27 cellular contexts compared by ENCODE assay signal in genomic region chr1:18534810-18535205, GRCh38. TPM values are rescaled to one million over a fixed set of nuclear protein-coding genes. Genes with fewer than 3 reads are reported as not detected.
DNase-seq lines count a peak whose midpoint lies in the region; ATAC-seq, FAIRE-seq and TF ChIP-seq lines count a peak whose summit lies in the region.
"Had no signal": no experiment of that assay in that cellular context is flagged by ENCODE, and none has a peak within 500 bp of the region (broad histone marks: within the 10 kb centered on the region; RNA-seq: fewer than 3 reads in every experiment).

No MANE protein-coding gene starts in this region.

- peaks cover 16 to 44% of the 10 kb centered on the region in 2 experiments; a peak in 4 of 5 replicates for H3K27me3 ChIP-seq in K562 (ENCODE audit: control insufficient read depth in 2 of 2, insufficient read depth in 2 of 2, low read length in 2 of 2)

- FAIRE-seq in K562 (lab: Jason Lieb, UNC): no peak
- FAIRE-seq: GM18507, H54, HepG2 had no signal

- no peak overlapping the region for H3K27ac Mint-ChIP-seq in T-helper 2 cell treated with Interferon-gamma antibody and Interleukin-4, amounts not matched to agents 5 μg/mL and 100 μg/mL, for 36 hours
- H3K27ac Mint-ChIP-seq: CD4-positive, alpha-beta T cell had no signal

- CTCF ChIA-PET in K562 (lab: Yijun Ruan, JAX; ENCODE audit: low intra/inter-chr PET ratio): interaction anchor here (0.6 kb wide), 1 partner anchor 10 kb away, joined by 3 read pairs; no protein-coding TSS in a partner anchor

- no peak overlapping the region for H3K9ac ChIP-seq in K562 (ENCODE audit: insufficient read depth in 1 of 2, low read depth in 2 of 2, low read length in 2 of 2)

- no peak overlapping the region for H3K4me3 ChIP-seq in K562
- H3K4me3 ChIP-seq: PC-9, SJSA1 had no signal

- TF ChIP-seq RAD21 in K562 (CRISPR knock-in tag; conservative IDR thresholded peaks at IDR 0.05 in 1 of 2, IDR thresholded peaks at IDR 0.05 in 1 of 2): no peak

- no peak for TF ChIP-seq CTCF in K562 (IDR thresholded peaks at IDR 0.05 in 2 of 3, conservative IDR thresholded peaks at IDR 0.05 in 1 of 3; ENCODE audit: insufficient read depth in 2 of 3, low read depth in 1 of 3, low read length in 3 of 3)

- no peak for TF ChIP-seq EP300 in K562 (IDR thresholded peaks at IDR 0.05; ENCODE audit: low read length)

- intact Hi-C loops in K562 (cut with micrococcal nuclease): no loop called here

- H3K9me1 ChIP-seq in K562 (ENCODE audit: control insufficient read depth, insufficient read depth, low read length): peaks cover 5% of the 10 kb centered on the region

- H2AFZ ChIP-seq in K562 (ENCODE audit: low read depth, low read length): no peak overlapping the region
- H2AFZ ChIP-seq: PC-9 had no signal

- no peaks in the 10 kb centered on the region for H3K36me3 Mint-ChIP-seq in T-helper 2 cell treated with Interferon-gamma antibody and Interleukin-4, amounts not matched to agents 5 μg/mL and 100 μg/mL, for 36 hours (ENCODE audit: low read depth)

- H3K27me3 Mint-ChIP-seq in T-helper 2 cell treated with Interferon-gamma antibody and Interleukin-4, amounts not matched to agents 5 μg/mL and 100 μg/mL, for 36 hours (ENCODE audit: low read depth): peaks cover 4% of the 10 kb centered on the region

- in situ Hi-C loops in K562 (cut with MboI): no loop called here

- WGBS in K562 (ENCODE audit: insufficient coverage, low coverage, missing lambda C conversion rate): 2% methylated on average over 6 of the region's 6 CpGs

- no peak overlapping the region for H3K27ac ChIP-seq in K562 (ENCODE audit: extremely low read depth, low read depth, low read length)
- H3K27ac ChIP-seq: PC-9, SJSA1 had no signal

- H3K4me1 Mint-ChIP-seq in T-helper 2 cell treated with Interferon-gamma antibody and Interleukin-4, amounts not matched to agents 5 μg/mL and 100 μg/mL, for 36 hours (ENCODE audit: low read depth): no peaks in the 10 kb centered on the region

- no peaks in the 10 kb centered on the region for H3K79me2 ChIP-seq in K562 (ENCODE audit: control insufficient read depth, insufficient read depth, low read length)

- no peaks in the 10 kb centered on the region for H3K36me3 ChIP-seq in K562 (ENCODE audit: control insufficient read depth, insufficient read depth, low read length)
- H3K36me3 ChIP-seq: SJSA1 had no signal

- H3K4me1 ChIP-seq in K562 (replicated peaks in 1 of 2; ENCODE audit: control insufficient read depth in 2 of 2, insufficient read depth in 2 of 2, low read length in 2 of 2): peaks cover 19 to 41% of the 10 kb centered on the region in 2 experiments
- H3K4me1 ChIP-seq: SJSA1 had no signal

- H3K9me3 ChIP-seq in K562 (replicated peaks; ENCODE audit: control insufficient read depth, insufficient read depth, low read depth, low read length): no peaks in the 10 kb centered on the region
- H3K9me3 ChIP-seq: SJSA1 had no signal

- TF ChIP-seq POLR2A in K562 (conservative IDR thresholded peaks at IDR 0.05): no peak

- POLR2A ChIA-PET in K562 (lab: Yijun Ruan, JAX): interaction anchor here (1.8 kb wide), 1 partner anchor 10 kb away, joined by 7 read pairs; no protein-coding TSS in a partner anchor

- H3K4me2 ChIP-seq in K562 (ENCODE audit: insufficient read depth, low read length): peak overlapping the region; percentile 8; the same call in 1 of the 2 replicates
- H3K4me2 ChIP-seq: PC-9 had no signal

- ATAC-seq in K562 (peak; percentile 14; the same call in 1 of the 3 replicates), GM21381 (IDR thresholded peaks at IDR 0.05; ENCODE audit: unreplicated experiment) (no peak)
- ATAC-seq: HepG2, Right ventricle myocardium inferior had no signal

- peak; percentile 15 for DNase-seq in activated CD8-positive, alpha-beta memory T cell treated with anti-CD3 and anti-CD28 coated beads, Interleukin-2, amount 50 U/mL, for 48 hours
- DNase-seq in activated CD8-positive, alpha-beta memory T cell treated with anti-CD3 and anti-CD28 coated beads for 24 hours: no peak
- DNase-seq in K562 (ENCODE audit: extremely low read depth in 1 of 4, low spot score in 3 of 4) (no peak), mesenteric fat pad (ENCODE audit: low spot score) (peak; percentile 24), NCI-H2029 treated with DMSO at 0.1 percent for 48 hours (lab: John Stamatoyannopoulos, UW) (no peak)
- DNase-seq in T-helper 2 cell treated with Interferon-gamma antibody and Interleukin-4, amounts not matched to agents 5 μg/mL and 100 μg/mL, for 36 hours (ENCODE audit: low spot score): no peak
- DNase-seq: 8988T; CD4-positive, alpha-beta T cell; COR-L47; Kasumi-1; MV-4-11; NCI-H146; NCI-H1930; NCI-H446; NCI-H524 treated with DMSO at 0.1 percent for 48 hours; NCI-H774; NK-92 treated with Interleukin-12 subunit alpha and Interleukin-12 subunit beta, amount 100 ng/mL, for 24 hours had no signal

- BruUV-seq in K562 (replicated peaks; lab: Mats Ljungman, UMichigan): no TSS peak

- H3K9me3 Mint-ChIP-seq in T-helper 2 cell treated with Interferon-gamma antibody and Interleukin-4, amounts not matched to agents 5 μg/mL and 100 μg/mL, for 36 hours: no peaks in the 10 kb centered on the region
- H3K9me3 Mint-ChIP-seq: CD4-positive, alpha-beta T cell had no signal

- H3K4me3 Mint-ChIP-seq in T-helper 2 cell treated with Interferon-gamma antibody and Interleukin-4, amounts not matched to agents 5 μg/mL and 100 μg/mL, for 36 hours: no peak overlapping the region
- H3K4me3 Mint-ChIP-seq: CD4-positive, alpha-beta T cell had no signal

- peaks cover 37% of the 10 kb centered on the region for H4K20me1 ChIP-seq in K562 (replicated peaks; ENCODE audit: control insufficient read depth, insufficient read depth, low read length)

TF ChIP-seq in K562, 482 proteins besides CTCF, POLR2A, EP300 and RAD21:
- TF ChIP-seq CREB1 (IDR thresholded peaks at IDR 0.05) (no peak), CREB1 (CRISPR knock-in tag; IDR thresholded peaks at IDR 0.05) (no peak), ARHGAP35 (IDR thresholded peaks at IDR 0.05; ENCODE audit: partially characterized antibody) (no peak), RBM25 (IDR thresholded peaks at IDR 0.05; ENCODE audit: low read depth, low read length, severe bottlenecking) (peak; percentile 56), RB1 (IDR thresholded peaks at IDR 0.05; ENCODE audit: low read depth) (0 out of 2 replicates have a peak, but pooled peaks have one; percentile 60), HMG20A (CRISPR knock-in tag; conservative IDR thresholded peaks at IDR 0.05) (0 out of 2 replicates have a peak, but pooled peaks have one; percentile 2), YY1 (IDR thresholded peaks at IDR 0.05; ENCODE audit: borderline replicate concordance in 1 of 3, control insufficient read depth in 1 of 3, extremely low read depth in 1 of 3, insufficient read depth in 3 of 3, insufficient read length in 1 of 3, insufficient replicate concordance in 2 of 3, low read depth in 1 of 3, low read length in 2 of 3) (peak in 1 of 3 experiments; percentile 45), E2F6 (IDR thresholded peaks at IDR 0.05; ENCODE audit: borderline replicate concordance in 1 of 2, extremely low read depth in 1 of 2, insufficient read depth in 1 of 2, insufficient read length in 1 of 2, low read depth in 1 of 2, low read length in 1 of 2, poor library complexity in 1 of 2, severe bottlenecking in 1 of 2) (peak in 1 of 2 experiments; percentile 45), L3MBTL2 (IDR thresholded peaks at IDR 0.05) (peak; percentile 36; the same call in 1 of the 2 replicates), SLC30A9 (CRISPR knock-in tag; IDR thresholded peaks at IDR 0.05) (no peak)

RNA-seq across cellular contexts. Expression of gene KLHDC7A, which starts 54.1 kb away (rescaled TPM):
- total RNA-seq in K562 (2011; cell fraction: chromatin; rRNA removed; ENCODE audit: low replicate concordance): not detected in 2 replicates
- total RNA-seq in K562 (2011; cell fraction: nucleolus; rRNA removed): not detected in 2 replicates
- total RNA-seq in K562 (2011; cell fraction: nucleoplasm; rRNA removed): not detected in 2 replicates
- total RNA-seq in K562 (2014; rRNA removed): 0.04 TPM in 1 of 2 replicates, not detected in the other
- not detected in 2 replicates for total RNA-seq in K562 (2014; rRNA removed; fragmentation: Illumina TruSeq; extraction: Trizol)
- total RNA-seq in K562 (2015; rRNA removed; fragmentation: Illumina TruSeq; extraction: Trizol): 0.04 TPM in 1 of 2 replicates, not detected in the other
- 0.02 TPM in 1 of 2 replicates, not detected in the other for total RNA-seq in K562 (2021)
- polyA plus RNA-seq in K562 (2011; rRNA removed): not detected in 2 replicates
- polyA plus RNA-seq in K562 (2011; cell fraction: cytosol; rRNA removed): not detected in 2 replicates
- not detected in 2 replicates for polyA plus RNA-seq in K562 (2011; cell fraction: nucleus; rRNA removed)
- 0.08 and 0.16 TPM in 2 replicates for polyA plus RNA-seq in K562 (2012)
- polyA plus RNA-seq in K562 (2014; fragmentation: Illumina TruSeq; extraction: Trizol): 0.01 TPM in 1 of 2 replicates, not detected in the other
- not detected for polyA plus RNA-seq in K562 (2014; fragmentation: Nextera tagmentation; extraction: Ambion mirVana)
- 0.01 TPM in 1 of 2 replicates, not detected in the other for polyA plus RNA-seq in K562 (2014; rRNA removed)
- not detected in 2 replicates for polyA minus RNA-seq in K562 (2011; rRNA and poly(A)+ RNA removed)
- polyA minus RNA-seq in K562 (2011; cell fraction: cytosol; rRNA and poly(A)+ RNA removed): not detected in 2 replicates
- not detected in 2 replicates for polyA minus RNA-seq in K562 (2011; cell fraction: nucleus; rRNA and poly(A)+ RNA removed)
- 0.93 TPM for total RNA-seq in mesenteric fat pad
- total RNA-seq: CD4-positive, alpha-beta T cell; Daoy; Right ventricle myocardium inferior; RPMI7951; SJSA1 had no signal
- polyA plus RNA-seq: BJ had no signal

Comparison
In these comparisons a context has a peak if more than half of its experiments do, and no peak if none do; other contexts are left out.
1. DNase-seq: peak in activated CD8-positive, alpha-beta memory T cell treated with anti-CD3 and anti-CD28 coated beads, Interleukin-2, amount 50 U/mL, for 48 hours (single experiment) and mesenteric fat pad (single experiment); none in activated CD8-positive, alpha-beta memory T cell treated with anti-CD3 and anti-CD28 coated beads for 24 hours (single experiment), K562 (0 of 4), T-helper 2 cell treated with Interferon-gamma antibody and Interleukin-4, amounts not matched to agents 5 μg/mL and 100 μg/mL, for 36 hours (single experiment) and NCI-H2029 treated with DMSO at 0.1 percent for 48 hours (single experiment).